Comparison of ENCODE assay signal across 15 cellular contexts in genomic region chr4:108106186-108106585, GRCh38.
DNase-seq lines count a peak whose midpoint lies in the region; ATAC-seq and FAIRE-seq lines count a peak whose summit lies in the region.
"Had no signal": no experiment of that assay in that cellular context is flagged by ENCODE, and none has a peak within 500 bp of the region (broad histone marks: within the 10 kb centered on the region; RNA-seq: fewer than 3 reads in every experiment).

No MANE protein-coding gene starts in this region.

- H3K4me1 Mint-ChIP-seq in activated T-cell treated with anti-CD3 and anti-CD28 coated beads, Interleukin-2, amount 50 U/mL, for 72 hours (ENCODE audit: low read depth): peaks cover 96% of the 10 kb centered on the region
- peaks cover 69% of the 10 kb centered on the region for H3K4me1 Mint-ChIP-seq in activated T-helper 17 cell treated with anti-CD3 and anti-CD28 coated beads, Interleukin-2, amount 50 U/mL, for 72 hours
- H3K4me1 Mint-ChIP-seq in naive thymus-derived CD4-positive, alpha-beta T cell: peaks cover 61 to 97% (median 93%) of the 10 kb centered on the region in 7 donors

- ATAC-seq in activated T-cell treated with anti-CD3 and anti-CD28 coated beads, Interleukin-2, amount 50 U/mL, for 72 hours (replicated peaks in 1 of 2): no peak
- no peak for ATAC-seq in activated T-helper 17 cell treated with anti-CD3 and anti-CD28 coated beads, Interleukin-2, amount 50 U/mL, for 72 hours (replicated peaks)
- ATAC-seq in naive thymus-derived CD4-positive, alpha-beta T cell: no peak
- ATAC-seq in HG03196 (IDR thresholded peaks at IDR 0.05; ENCODE audit: unreplicated experiment): no peak

- H3K9me3 Mint-ChIP-seq in activated T-cell treated with anti-CD3 and anti-CD28 coated beads, Interleukin-2, amount 50 U/mL, for 72 hours: no peaks in the 10 kb centered on the region
- no peaks in the 10 kb centered on the region for H3K9me3 Mint-ChIP-seq in activated T-helper 17 cell treated with anti-CD3 and anti-CD28 coated beads, Interleukin-2, amount 50 U/mL, for 72 hours
- H3K9me3 Mint-ChIP-seq in naive thymus-derived CD4-positive, alpha-beta T cell: peaks cover 0 to 4% (median 0%) of the 10 kb centered on the region in 11 donors

- POLR2A ChIA-PET in naive thymus-derived CD4-positive, alpha-beta T cell (lab: Charles Lee): interaction anchor here (0.8 to 24.0 kb wide), 8 partner anchors 9 to 60 kb away, joined by 3 to 400 read pairs (median 10); no protein-coding TSS in a partner anchor

- peaks cover 0 to 20% (median 9%) of the 10 kb centered on the region in 3 experiments for H3K36me3 ChIP-seq in naive thymus-derived CD4-positive, alpha-beta T cell (ENCODE audit: control insufficient read depth in 2 of 3, insufficient read depth in 3 of 3, low read length in 3 of 3)
- H3K36me3 ChIP-seq: BE2C had no signal

- FAIRE-seq in GM19239 (lab: Jason Lieb, UNC): peak; percentile 51
- FAIRE-seq: H1, HTR-8/SVneo had no signal

- CTCF ChIA-PET in naive thymus-derived CD4-positive, alpha-beta T cell (lab: Charles Lee): interaction anchor here (0.6 kb wide), 1 partner anchor 33 kb away, joined by 3 read pairs; no protein-coding TSS in a partner anchor

- H3K36me3 Mint-ChIP-seq in activated T-cell treated with anti-CD3 and anti-CD28 coated beads, Interleukin-2, amount 50 U/mL, for 72 hours (ENCODE audit: insufficient read depth in 2 of 2): peaks cover 2 to 19% of the 10 kb centered on the region in 2 donors
- peaks cover 65% of the 10 kb centered on the region for H3K36me3 Mint-ChIP-seq in activated T-helper 17 cell treated with anti-CD3 and anti-CD28 coated beads, Interleukin-2, amount 50 U/mL, for 72 hours (ENCODE audit: low read depth)
- H3K36me3 Mint-ChIP-seq in naive thymus-derived CD4-positive, alpha-beta T cell: peaks cover 16 to 67% (median 54%) of the 10 kb centered on the region in 5 donors

- H3K27me3 ChIP-seq in naive thymus-derived CD4-positive, alpha-beta T cell (ENCODE audit: control insufficient read depth in 2 of 2, insufficient read depth in 2 of 2, low read length in 2 of 2): no peaks in the 10 kb centered on the region

- H3K4me1 ChIP-seq in naive thymus-derived CD4-positive, alpha-beta T cell (ENCODE audit: control insufficient read depth in 2 of 2, insufficient read depth in 2 of 2, low read length in 2 of 2): peaks cover 38 to 95% of the 10 kb centered on the region in 2 donors
- H3K4me1 ChIP-seq: BE2C had no signal

- peak overlapping the region; percentile 10 for H3K4me3 ChIP-seq in naive thymus-derived CD4-positive, alpha-beta T cell (ENCODE audit: low read length)

- no peak for DNase-seq in activated T-cell treated with anti-CD3 and anti-CD28 coated beads, Interleukin-2, amount 50 U/mL, for 72 hours
- DNase-seq in activated T-cell treated with anti-CD3 and anti-CD28 coated beads, Interleukin-2, amount 50 U/mL, for 48 hours: no peak
- DNase-seq in GM19239 (ENCODE audit: insufficient read length, low spot score) (no peak), pons (ENCODE audit: low spot score) (no peak), EL (no peak)
- DNase-seq in naive thymus-derived CD4-positive, alpha-beta T cell: no peak
- DNase-seq: BE2C, NCI-H1048, NCI-H2227 treated with DMSO at 0.1 percent for 48 hours, NCI-H526, OCI-M1 had no signal

- peak overlapping the region; percentile 77 to 81 for H3K4me3 Mint-ChIP-seq in activated T-cell treated with anti-CD3 and anti-CD28 coated beads, Interleukin-2, amount 50 U/mL, for 72 hours
- H3K4me3 Mint-ChIP-seq in activated T-helper 17 cell treated with anti-CD3 and anti-CD28 coated beads, Interleukin-2, amount 50 U/mL, for 72 hours: peak overlapping the region; percentile 78
- H3K4me3 Mint-ChIP-seq in naive thymus-derived CD4-positive, alpha-beta T cell: peak overlapping the region; percentile 69 to 89 (median 77)

- peak overlapping the region; percentile 80 for H3K27ac Mint-ChIP-seq in activated T-cell treated with anti-CD3 and anti-CD28 coated beads, Interleukin-2, amount 50 U/mL, for 72 hours
- peak overlapping the region; percentile 89 for H3K27ac Mint-ChIP-seq in activated T-helper 17 cell treated with anti-CD3 and anti-CD28 coated beads, Interleukin-2, amount 50 U/mL, for 72 hours
- H3K27ac Mint-ChIP-seq in naive thymus-derived CD4-positive, alpha-beta T cell: peak overlapping the region; percentile 75 to 98 (median 91)

- peak overlapping the region; percentile 80 for H3K27ac ChIP-seq in naive thymus-derived CD4-positive, alpha-beta T cell (ENCODE audit: low read depth, low read length)

- intact Hi-C loops in naive thymus-derived CD4-positive, alpha-beta T cell (cut with micrococcal nuclease): loop anchor here in 1 of 2 donors (5.0 kb wide), 1 partner anchor 384 kb away; the partner anchor contains the start of gene PAPSS1

- H3K27me3 Mint-ChIP-seq in activated T-cell treated with anti-CD3 and anti-CD28 coated beads, Interleukin-2, amount 50 U/mL, for 72 hours (ENCODE audit: low read depth): no peaks in the 10 kb centered on the region
- H3K27me3 Mint-ChIP-seq in activated T-helper 17 cell treated with anti-CD3 and anti-CD28 coated beads, Interleukin-2, amount 50 U/mL, for 72 hours: no peaks in the 10 kb centered on the region
- no peaks in the 10 kb centered on the region for H3K27me3 Mint-ChIP-seq in naive thymus-derived CD4-positive, alpha-beta T cell

- H3K9me3 ChIP-seq in naive thymus-derived CD4-positive, alpha-beta T cell (ENCODE audit: control insufficient read depth in 2 of 3, low read length in 3 of 3): no peaks in the 10 kb centered on the region
- H3K9me3 ChIP-seq: BE2C had no signal
